In the genomic region with DNA sequence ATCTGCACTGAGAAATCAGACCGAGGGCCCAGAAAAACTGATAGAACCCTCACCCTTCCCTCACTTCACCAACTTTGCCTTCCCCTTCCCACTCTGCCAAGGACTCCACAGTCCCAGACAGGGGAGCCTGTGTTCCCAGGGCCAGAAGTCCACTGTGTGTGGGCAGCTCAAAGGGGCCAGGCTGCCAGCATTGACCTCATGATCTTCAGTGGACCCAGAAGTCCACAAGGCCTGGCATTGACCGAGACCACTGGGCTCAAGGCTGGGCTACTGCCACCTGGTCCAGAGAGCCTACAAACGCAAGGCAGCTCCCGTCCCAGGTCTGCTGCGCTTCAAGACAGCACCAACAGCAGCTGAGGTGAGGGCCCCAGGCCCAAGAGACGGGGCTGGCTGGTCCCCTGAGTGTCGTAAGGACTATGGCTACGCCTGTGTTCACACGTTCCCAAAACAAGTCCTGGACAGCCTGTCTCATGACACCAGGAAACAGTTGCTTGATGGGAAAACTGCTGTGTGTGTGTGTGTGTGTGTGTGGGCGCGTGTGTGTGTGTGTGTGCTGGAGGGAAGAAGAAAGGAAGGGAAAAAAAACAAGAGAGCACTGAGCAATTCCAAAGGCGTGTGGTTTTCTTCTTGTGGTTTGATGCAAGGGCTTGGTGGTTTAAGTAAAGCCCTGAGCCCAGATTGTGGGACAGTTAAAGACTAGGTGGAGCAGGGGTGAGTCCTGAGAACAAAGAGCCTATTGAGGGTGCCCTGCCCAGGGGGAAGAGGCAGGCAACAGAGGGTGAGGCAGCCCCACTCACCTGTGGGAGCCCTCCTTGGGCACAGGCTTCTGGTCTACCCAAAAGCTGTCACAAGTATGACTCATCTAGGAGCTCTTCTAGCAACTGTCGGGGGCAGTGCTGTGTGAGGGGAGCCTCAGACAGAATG, we compare ENCODE assay signal across 8 cellular contexts. TPM values are rescaled to one million over a fixed set of nuclear protein-coding genes. Genes with fewer than 3 reads are reported as not detected.
DNase-seq lines count a peak whose midpoint lies in the region; ATAC-seq and TF ChIP-seq lines count a peak whose summit lies in the region.

No MANE protein-coding gene starts in this region.

- no peaks in the 10 kb centered on the region for H3K9me3 Mint-ChIP-seq in activated naive CD8-positive, alpha-beta T cell treated with anti-CD3 and anti-CD28 coated beads, Interleukin-2, amount 50 U/mL, for 24 hours

- peaks cover 55% of the 10 kb centered on the region for H3F3A ChIP-seq in PC-9 (ENCODE audit: insufficient read depth, low read depth)

- H3K36me3 ChIP-seq in BLaER1 (no peaks in the 10 kb centered on the region), PC-9 (ENCODE audit: low read depth) (no peaks in the 10 kb centered on the region), mucosa of rectum (ENCODE audit: control insufficient read depth in 2 of 2, insufficient read depth in 2 of 2, low read length in 2 of 2) (no peaks in the 10 kb centered on the region)

- in situ Hi-C loops in GM13977 (cut with MboI; ENCODE audit: low pct_unique_long_range_greater_than_20kb, low sequenced_read_pairs, unreplicated experiment) = no loop called here

- H3K9ac ChIP-seq in BLaER1 (no peak overlapping the region), mucosa of rectum (ENCODE audit: low read depth in 1 of 2, low read length in 2 of 2) (peak overlapping the region in 1 of 2 donors; percentile 41)

- H3K4me2 ChIP-seq in BLaER1 (peak overlapping the region; percentile 64), PC-9 (peak overlapping the region; percentile 49)

- TF ChIP-seq CTCF in PC-9 (conservative IDR thresholded peaks at IDR 0.05) (no peak), GM13977 (IDR thresholded peaks at IDR 0.05; ENCODE audit: extremely low read depth, insufficient read depth, missing control alignments) (no peak)

- CTCF ChIA-PET in PC-9 (lab: Charles Lee) = interaction anchor here (1.0 kb wide), 1 partner anchor 10 kb away, joined by 3 read pairs; no protein-coding TSS in a partner anchor
- CTCF ChIA-PET in HEK293T (lab: Yijun Ruan, JAX) = no interaction called here

- H3K27ac ChIP-seq in BLaER1 (no peak overlapping the region), PC-9 (peak overlapping the region; percentile 89), mucosa of rectum (ENCODE audit: low read depth in 2 of 2, low read length in 2 of 2) (peak overlapping the region; percentile 43 to 68)

- DNase-seq in PC-9 = peak; percentile 74 to 99
- DNase-seq in activated naive CD8-positive, alpha-beta T cell treated with anti-CD3 and anti-CD28 coated beads, Interleukin-2, amount 50 U/mL, for 24 hours = peak; percentile 46
- DNase-seq in NCI-H1092 (lab: John Stamatoyannopoulos, UW) = no peak
- no peak for DNase-seq in GM13977 (ENCODE audit: low spot score)
- no peak for DNase-seq in NCI-H146 treated with DMSO at 0.1 percent for 48 hours (lab: John Stamatoyannopoulos, UW; ENCODE audit: unreplicated experiment)
- no peak for DNase-seq in HEK293T (ENCODE audit: extremely low spot score)

- no peaks in the 10 kb centered on the region for H3K36me3 Mint-ChIP-seq in activated naive CD8-positive, alpha-beta T cell treated with anti-CD3 and anti-CD28 coated beads, Interleukin-2, amount 50 U/mL, for 24 hours (ENCODE audit: low read depth)

- H3K9me3 ChIP-seq in BLaER1 (no peaks in the 10 kb centered on the region), PC-9 (ENCODE audit: insufficient read depth, low read depth) (0 out of 2 replicates have a peak, but pooled peaks cover 5% of the 10 kb centered on the region), mucosa of rectum (ENCODE audit: control insufficient read depth in 2 of 2, low read length in 2 of 2) (no peaks in the 10 kb centered on the region)

- H3K4me1 ChIP-seq in BLaER1 (peaks cover 30% of the 10 kb centered on the region), PC-9 (replicated peaks; ENCODE audit: insufficient read depth) (peaks cover 73% of the 10 kb centered on the region), mucosa of rectum (ENCODE audit: control insufficient read depth in 2 of 2, insufficient read depth in 2 of 2, low read length in 2 of 2) (peaks cover 10 to 18% of the 10 kb centered on the region in 2 donors)

- peak overlapping the region; percentile 28; the same call in 1 of the 2 replicates for H2AFZ ChIP-seq in PC-9

- H4K20me1 ChIP-seq in BLaER1 = peaks cover 26% of the 10 kb centered on the region
- no peaks in the 10 kb centered on the region for H4K20me1 ChIP-seq in PC-9 (ENCODE audit: insufficient read depth)

- peaks cover 19% of the 10 kb centered on the region for H3K4me1 Mint-ChIP-seq in activated naive CD8-positive, alpha-beta T cell treated with anti-CD3 and anti-CD28 coated beads, Interleukin-2, amount 50 U/mL, for 24 hours

- peak; percentile 81 for ATAC-seq in activated naive CD8-positive, alpha-beta T cell treated with anti-CD3 and anti-CD28 coated beads, Interleukin-2, amount 50 U/mL, for 24 hours

- H3K79me2 ChIP-seq in PC-9 (ENCODE audit: low read depth) = no peaks in the 10 kb centered on the region

- H3K27ac Mint-ChIP-seq in activated naive CD8-positive, alpha-beta T cell treated with anti-CD3 and anti-CD28 coated beads, Interleukin-2, amount 50 U/mL, for 24 hours = peak overlapping the region; percentile 64

- no TSS peak for BruUV-seq in PC-9 (replicated peaks; lab: Mats Ljungman, UMichigan)

- H3K27me3 Mint-ChIP-seq in activated naive CD8-positive, alpha-beta T cell treated with anti-CD3 and anti-CD28 coated beads, Interleukin-2, amount 50 U/mL, for 24 hours = peaks cover 70% of the 10 kb centered on the region

- no peaks in the 10 kb centered on the region for H3K9me2 ChIP-seq in PC-9 (ENCODE audit: insufficient read depth)

- peaks cover 26% of the 10 kb centered on the region for H3K27me3 ChIP-seq in BLaER1
- no peaks in the 10 kb centered on the region for H3K27me3 ChIP-seq in PC-9 (ENCODE audit: insufficient read depth, low read depth)
- peaks cover 0 to 2% of the 10 kb centered on the region in 2 donors for H3K27me3 ChIP-seq in mucosa of rectum (ENCODE audit: control insufficient read depth in 2 of 2, insufficient read depth in 2 of 2, low read length in 2 of 2)

- H3K4me3 ChIP-seq in BLaER1 (no peak overlapping the region), PC-9 (no peak overlapping the region), mucosa of rectum (ENCODE audit: low read length in 2 of 2) (no peak overlapping the region)

- intact Hi-C loops in PC-9 (cut with micrococcal nuclease; ENCODE audit: unreplicated experiment) = no loop called here

- H3K4me3 Mint-ChIP-seq in activated naive CD8-positive, alpha-beta T cell treated with anti-CD3 and anti-CD28 coated beads, Interleukin-2, amount 50 U/mL, for 24 hours = no peak overlapping the region

- POLR2A ChIA-PET in PC-9 (lab: Charles Lee; ENCODE audit: unreplicated experiment) (interaction anchor here (0.6 kb wide), 1 partner anchor 493 kb away, joined by 3 read pairs; no protein-coding TSS in a partner anchor), HEK293T (lab: Yijun Ruan, JAX) (no interaction called here)

TF ChIP-seq in HEK293T, 16 proteins besides CTCF, POLR2A, EP300 and RAD21:
- TF ChIP-seq NFRKB (IDR thresholded peaks at IDR 0.05) (no peak), FOXM1 (IDR thresholded peaks at IDR 0.05; ENCODE audit: borderline replicate concordance) (no peak)
TF ChIP-seq in HEK293T: peak in this region for 0.

RNA-seq across cellular contexts. Expression of a gene that starts 46.6 kb away (rescaled TPM):
- not detected in 2 replicates for total RNA-seq in PC-9 (2021)

Comparison
In these comparisons a context has a peak if more than half of its experiments do, and no peak if none do; other contexts are left out.
1. DNase-seq: peak in PC-9 (2 of 2) and activated naive CD8-positive, alpha-beta T cell treated with anti-CD3 and anti-CD28 coated beads, Interleukin-2, amount 50 U/mL, for 24 hours (single experiment); none in NCI-H1092 (single experiment), GM13977 (single experiment), NCI-H146 treated with DMSO at 0.1 percent for 48 hours (single experiment) and HEK293T (single experiment).